ENCODE assay signal across 17 cellular contexts in genomic region chr1:157292809-157293564, GRCh38.
DNase-seq lines count a peak whose midpoint lies in the region; ATAC-seq and TF ChIP-seq lines count a peak whose summit lies in the region.
"Had no signal": no experiment of that assay in that cellular context is flagged by ENCODE, and none has a peak within 500 bp of the region (broad histone marks: within the 10 kb centered on the region; RNA-seq: fewer than 3 reads in every experiment).

No MANE protein-coding gene starts in this region.

- H3K27ac ChIP-seq in BLaER1 (no peak overlapping the region), endodermal cell (ENCODE audit: low read depth, low read length) (no peak overlapping the region), foreskin keratinocyte (no peak overlapping the region)

- CTCF ChIA-PET in Caco-2 (lab: Charles Lee), result no interaction called here

- TF ChIP-seq CTCF in Caco-2 (IDR thresholded peaks at IDR 0.05; ENCODE audit: insufficient read depth in 1 of 2, low read depth in 1 of 2, low read length in 1 of 2, severe bottlenecking in 1 of 2, unreplicated experiment in 1 of 2), result no peak
- TF ChIP-seq CTCF in endodermal cell (conservative IDR thresholded peaks at IDR 0.05), result no peak
- no peak for TF ChIP-seq CTCF in foreskin keratinocyte (conservative IDR thresholded peaks at IDR 0.05)

- peak; percentile 16 for ATAC-seq in stimulated activated effector memory CD8-positive, alpha-beta T cell treated with anti-CD3 and anti-CD28 coated beads, Interleukin-12 subunit alpha, Interleukin-12 subunit beta, amount 100 ng/mL, for 72 hours
- ATAC-seq in foreskin keratinocyte, result no peak
- ATAC-seq: HCT116 had no signal

- peak overlapping the region; percentile 64 for H3K27ac Mint-ChIP-seq in Caco-2 (ENCODE audit: unreplicated experiment)
- no peak overlapping the region for H3K27ac Mint-ChIP-seq in endodermal cell
- H3K27ac Mint-ChIP-seq in stimulated activated effector memory CD8-positive, alpha-beta T cell treated with anti-CD3 and anti-CD28 coated beads, Interleukin-12 subunit alpha, Interleukin-12 subunit beta, amount 100 ng/mL, for 72 hours, result no peak overlapping the region
- H3K27ac Mint-ChIP-seq: CD14-positive monocyte; CD4-positive, alpha-beta memory T cell; HFFc6; IgD-negative memory B cell had no signal

- H3K27me3 ChIP-seq in BLaER1, result no peaks in the 10 kb centered on the region
- H3K27me3 ChIP-seq in Caco-2 (replicated peaks; ENCODE audit: control insufficient read depth, insufficient read depth, low read length), result no peaks in the 10 kb centered on the region
- H3K27me3 ChIP-seq in endodermal cell (ENCODE audit: control insufficient read depth, insufficient read depth, low read length, poor library complexity, severe bottlenecking), result no peaks in the 10 kb centered on the region
- H3K27me3 ChIP-seq in foreskin keratinocyte, result no peaks in the 10 kb centered on the region

- peaks cover 3% of the 10 kb centered on the region for H3K27me3 Mint-ChIP-seq in Caco-2 (ENCODE audit: insufficient read depth, unreplicated experiment)
- H3K27me3 Mint-ChIP-seq in endodermal cell (ENCODE audit: insufficient read depth), result peaks cover 21% of the 10 kb centered on the region

- DNase-seq in Caco-2, result no peak
- DNase-seq in endodermal cell, result peak; percentile 17
- no peak for DNase-seq in stimulated activated effector memory CD8-positive, alpha-beta T cell treated with anti-CD3 and anti-CD28 coated beads, Interleukin-12 subunit alpha, Interleukin-12 subunit beta, amount 100 ng/mL, for 72 hours (ENCODE audit: low spot score in 2 of 2)
- DNase-seq in foreskin keratinocyte, result no peak
- no peak for DNase-seq in RKO (ENCODE audit: low spot score)
- DNase-seq: BE2C; Calu3; CD4-positive, alpha-beta memory T cell; DMS79 treated with DMSO at 0.1 percent for 48 hours; GF-D8; GOT3; H7; HFFc6 had no signal

- H3K4me3 Mint-ChIP-seq in Caco-2 (ENCODE audit: unreplicated experiment) (no peak overlapping the region), endodermal cell (no peak overlapping the region)
- no peak overlapping the region for H3K4me3 Mint-ChIP-seq in stimulated activated effector memory CD8-positive, alpha-beta T cell treated with anti-CD3 and anti-CD28 coated beads, Interleukin-12 subunit alpha, Interleukin-12 subunit beta, amount 100 ng/mL, for 72 hours
- H3K4me3 Mint-ChIP-seq: CD14-positive monocyte; CD4-positive, alpha-beta memory T cell; HFFc6; IgD-negative memory B cell had no signal

- H3K9me3 Mint-ChIP-seq in Caco-2 (ENCODE audit: unreplicated experiment) (peaks cover 9% of the 10 kb centered on the region), endodermal cell (no peaks in the 10 kb centered on the region)
- no peaks in the 10 kb centered on the region for H3K9me3 Mint-ChIP-seq in stimulated activated effector memory CD8-positive, alpha-beta T cell treated with anti-CD3 and anti-CD28 coated beads, Interleukin-12 subunit alpha, Interleukin-12 subunit beta, amount 100 ng/mL, for 72 hours
- H3K9me3 Mint-ChIP-seq: HFFc6, IgD-negative memory B cell had no signal

- H3K4me2 ChIP-seq in BLaER1, result peak overlapping the region; percentile 69

- H3K4me3 ChIP-seq in BLaER1, result no peak overlapping the region
- H3K4me3 ChIP-seq in Caco-2 (ENCODE audit: low read depth, low read length), result no peak overlapping the region
- no peak overlapping the region for H3K4me3 ChIP-seq in endodermal cell (ENCODE audit: low read length)

- H3K9ac ChIP-seq in BLaER1 (no peak overlapping the region), endodermal cell (ENCODE audit: extremely low read depth, low read length, poor library complexity, severe bottlenecking) (no peak overlapping the region)

- no peaks in the 10 kb centered on the region for H4K20me1 ChIP-seq in BLaER1

- peaks cover 48% of the 10 kb centered on the region for H3K4me1 ChIP-seq in BLaER1
- H3K4me1 ChIP-seq in Caco-2, result peaks cover 5% of the 10 kb centered on the region; the same call in 1 of the 2 replicates
- no peaks in the 10 kb centered on the region for H3K4me1 ChIP-seq in endodermal cell (ENCODE audit: control insufficient read depth, insufficient read depth, low read length)
- H3K4me1 ChIP-seq in foreskin keratinocyte, result no peaks in the 10 kb centered on the region
- H3K4me1 ChIP-seq: BE2C had no signal

- no TSS peak for BruUV-seq in Caco-2 (replicated peaks; lab: Mats Ljungman, UMichigan)

- intact Hi-C loops in Caco-2 (cut with micrococcal nuclease; ENCODE audit: unreplicated experiment), result no loop called here

- H3K9me3 ChIP-seq in BLaER1, result peaks cover 11% of the 10 kb centered on the region
- H3K9me3 ChIP-seq in Caco-2, result 0 out of 2 replicates have a peak, but pooled peaks cover 2% of the 10 kb centered on the region
- no peaks in the 10 kb centered on the region for H3K9me3 ChIP-seq in endodermal cell (ENCODE audit: control insufficient read depth, low read length)
- H3K9me3 ChIP-seq: BE2C had no signal

- H3K36me3 Mint-ChIP-seq in Caco-2 (ENCODE audit: insufficient read depth, unreplicated experiment), result no peaks in the 10 kb centered on the region
- H3K36me3 Mint-ChIP-seq in endodermal cell (ENCODE audit: low read depth), result no peaks in the 10 kb centered on the region
- H3K36me3 Mint-ChIP-seq in stimulated activated effector memory CD8-positive, alpha-beta T cell treated with anti-CD3 and anti-CD28 coated beads, Interleukin-12 subunit alpha, Interleukin-12 subunit beta, amount 100 ng/mL, for 72 hours, result no peaks in the 10 kb centered on the region
- H3K36me3 Mint-ChIP-seq: CD14-positive monocyte; CD4-positive, alpha-beta memory T cell; IgD-negative memory B cell had no signal

- POLR2A ChIA-PET in Caco-2 (lab: Charles Lee), result no interaction called here

- peaks cover 6% of the 10 kb centered on the region for H3K4me1 Mint-ChIP-seq in Caco-2 (ENCODE audit: low read depth, unreplicated experiment)
- H3K4me1 Mint-ChIP-seq in endodermal cell, result no peaks in the 10 kb centered on the region
- no peaks in the 10 kb centered on the region for H3K4me1 Mint-ChIP-seq in stimulated activated effector memory CD8-positive, alpha-beta T cell treated with anti-CD3 and anti-CD28 coated beads, Interleukin-12 subunit alpha, Interleukin-12 subunit beta, amount 100 ng/mL, for 72 hours
- H3K4me1 Mint-ChIP-seq: CD4-positive, alpha-beta memory T cell had no signal

- no peaks in the 10 kb centered on the region for H3K36me3 ChIP-seq in BLaER1
- H3K36me3 ChIP-seq in Caco-2 (ENCODE audit: control insufficient read depth, insufficient read depth, low read length), result no peaks in the 10 kb centered on the region
- no peaks in the 10 kb centered on the region for H3K36me3 ChIP-seq in endodermal cell (ENCODE audit: control insufficient read depth, insufficient read depth, low read length)
- H3K36me3 ChIP-seq: BE2C had no signal

- WGBS in endodermal cell (ENCODE audit: insufficient coverage in 1 of 2, insufficient read length in 1 of 2), 2 experiments, result 75 to 92% methylated on average over 2 to 4 of the region's 4 CpGs
